Comparison of ENCODE assay signal across 8 cellular contexts in genomic region chr4:98260047-98260578, GRCh38. TPM values are rescaled to one million over a fixed set of nuclear protein-coding genes. Genes with fewer than 3 reads are reported as not detected.
DNase-seq lines count a peak whose midpoint lies in the region; ATAC-seq and TF ChIP-seq lines count a peak whose summit lies in the region.

No MANE protein-coding gene starts in this region.

- ATAC-seq in CD8-positive, alpha-beta T cell, result peak; percentile 3
- peak; percentile 15 for ATAC-seq in GM19452 (IDR thresholded peaks at IDR 0.05; ENCODE audit: unreplicated experiment)
- peak; percentile 10 for ATAC-seq in HG03469 (IDR thresholded peaks at IDR 0.05; ENCODE audit: unreplicated experiment)
- ATAC-seq in central memory CD8-positive, alpha-beta T cell (replicated peaks; ENCODE audit: extremely low read depth, poor library complexity, severe bottlenecking), result peak; percentile 1

- H3K4me3 ChIP-seq in CD8-positive, alpha-beta T cell (ENCODE audit: low read depth, low read length), result peak overlapping the region; percentile 89
- peak overlapping the region; percentile 97 for H3K4me3 ChIP-seq in SK-N-MC

- H3K36me3 Mint-ChIP-seq in CD8-positive, alpha-beta T cell, result peaks cover 9% of the 10 kb centered on the region
- peaks cover 14% of the 10 kb centered on the region for H3K36me3 Mint-ChIP-seq in central memory CD8-positive, alpha-beta T cell (ENCODE audit: insufficient read depth)

- H3K9me3 Mint-ChIP-seq in CD8-positive, alpha-beta T cell, result no peaks in the 10 kb centered on the region
- no peaks in the 10 kb centered on the region for H3K9me3 Mint-ChIP-seq in central memory CD8-positive, alpha-beta T cell

- CTCF ChIA-PET in CD8-positive, alpha-beta T cell (lab: Charles Lee), result no interaction called here

- POLR2A ChIA-PET in CD8-positive, alpha-beta T cell (lab: Charles Lee), result interaction anchor here (1.4 to 3.0 kb wide), 3 partner anchors 10 to 668 kb away, joined by 5 to 15 read pairs (median 7); partner anchors contain the start of genes EIF4E and STPG2

- peak in 3 of 7 experiments; percentile 7 to 33 (median 10) for DNase-seq in CD8-positive, alpha-beta T cell
- no peak for DNase-seq in SK-N-MC (ENCODE audit: low read depth, low spot score)
- peak; percentile 15 to 16 for DNase-seq in central memory CD8-positive, alpha-beta T cell (ENCODE audit: low spot score in 2 of 2)
- DNase-seq in stimulated activated CD4-positive, alpha-beta T cell treated with anti-CD3 and anti-CD28 coated beads, Interleukin-1b, Interleukin-23, amount 100 ng/mL, for 48 hours, result peak; percentile 30
- no peak for DNase-seq in NOMO-1 treated with dmso at 0.1 percent for 144 hours (lab: John Stamatoyannopoulos, UW; ENCODE audit: unreplicated experiment)

- peak overlapping the region; percentile 97 for H3K9ac ChIP-seq in SK-N-MC (ENCODE audit: insufficient read length)

- no peaks in the 10 kb centered on the region for H3K27me3 ChIP-seq in CD8-positive, alpha-beta T cell (ENCODE audit: insufficient read depth, low read length)
- H3K27me3 ChIP-seq in layer of hippocampus (ENCODE audit: control insufficient read depth, insufficient read depth, low read length), result no peaks in the 10 kb centered on the region

- peak overlapping the region; percentile 94 for H3K4me3 Mint-ChIP-seq in CD8-positive, alpha-beta T cell
- peak overlapping the region; percentile 93 for H3K4me3 Mint-ChIP-seq in central memory CD8-positive, alpha-beta T cell

- no peaks in the 10 kb centered on the region for H3K36me3 ChIP-seq in CD8-positive, alpha-beta T cell (ENCODE audit: insufficient read depth, low read length)
- no peaks in the 10 kb centered on the region for H3K36me3 ChIP-seq in SK-N-MC (ENCODE audit: insufficient read depth, low read length)

- peaks cover 45% of the 10 kb centered on the region for H3K4me1 Mint-ChIP-seq in CD8-positive, alpha-beta T cell (ENCODE audit: low read depth)
- H3K4me1 Mint-ChIP-seq in central memory CD8-positive, alpha-beta T cell, result peaks cover 45% of the 10 kb centered on the region

- H3K27ac ChIP-seq in CD8-positive, alpha-beta T cell (ENCODE audit: low read depth, low read length), result peak overlapping the region; percentile 77
- H3K27ac ChIP-seq in SK-N-MC (peak overlapping the region; percentile 92), layer of hippocampus (ENCODE audit: low read depth, low read length) (peak overlapping the region; percentile 96)

- no peak for TF ChIP-seq CTCF in CD8-positive, alpha-beta T cell (IDR thresholded peaks at IDR 0.05)

- no peaks in the 10 kb centered on the region for H3K27me3 Mint-ChIP-seq in CD8-positive, alpha-beta T cell (ENCODE audit: low read depth)
- H3K27me3 Mint-ChIP-seq in central memory CD8-positive, alpha-beta T cell, result no peaks in the 10 kb centered on the region

- no peaks in the 10 kb centered on the region for H3K9me3 ChIP-seq in CD8-positive, alpha-beta T cell (ENCODE audit: low read length)
- H3K9me3 ChIP-seq in SK-N-MC (ENCODE audit: low read depth, low read length), result no peaks in the 10 kb centered on the region

- peak overlapping the region; percentile 95 for H3K27ac Mint-ChIP-seq in CD8-positive, alpha-beta T cell
- H3K27ac Mint-ChIP-seq in central memory CD8-positive, alpha-beta T cell (ENCODE audit: low read depth), result peak overlapping the region; percentile 95

- peaks cover 27% of the 10 kb centered on the region for H3K4me1 ChIP-seq in CD8-positive, alpha-beta T cell (ENCODE audit: insufficient read depth, low read length)

- intact Hi-C loops in CD8-positive, alpha-beta T cell (cut with DNase I, micrococcal nuclease), result loop anchor here (2.0 to 10.0 kb wide), 12 partner anchors 95 to 1691 kb away; partner anchors contain the start of genes ADH5 (in 2 of the 2), TRMT10A (in 2 of the 2), DNAJB14 (in 1 of the 2) and EIF4E (in 1 of the 2)

RNA-seq across cellular contexts. Expression of gene RAP1GDS1, which starts 1.1 kb away (rescaled TPM):
- total RNA-seq in CD8-positive, alpha-beta T cell, result 10 to 100 TPM; 15.3 to 15.6 TPM

Comparison
In these comparisons a context has a peak if more than half of its experiments do, and no peak if none do; other contexts are left out.
1. DNase-seq: peak in central memory CD8-positive, alpha-beta T cell (2 of 2) and stimulated activated CD4-positive, alpha-beta T cell treated with anti-CD3 and anti-CD28 coated beads, Interleukin-1b, Interleukin-23, amount 100 ng/mL, for 48 hours (single experiment); none in SK-N-MC (single experiment) and NOMO-1 treated with dmso at 0.1 percent for 144 hours (single experiment).
2. Peak in every context shown above with its lines, with median percentiles within 50 percentile points of each other: ATAC-seq and H3K27ac ChIP-seq.